Comparison of ENCODE assay signal across 8 cellular contexts in the genomic region with DNA sequence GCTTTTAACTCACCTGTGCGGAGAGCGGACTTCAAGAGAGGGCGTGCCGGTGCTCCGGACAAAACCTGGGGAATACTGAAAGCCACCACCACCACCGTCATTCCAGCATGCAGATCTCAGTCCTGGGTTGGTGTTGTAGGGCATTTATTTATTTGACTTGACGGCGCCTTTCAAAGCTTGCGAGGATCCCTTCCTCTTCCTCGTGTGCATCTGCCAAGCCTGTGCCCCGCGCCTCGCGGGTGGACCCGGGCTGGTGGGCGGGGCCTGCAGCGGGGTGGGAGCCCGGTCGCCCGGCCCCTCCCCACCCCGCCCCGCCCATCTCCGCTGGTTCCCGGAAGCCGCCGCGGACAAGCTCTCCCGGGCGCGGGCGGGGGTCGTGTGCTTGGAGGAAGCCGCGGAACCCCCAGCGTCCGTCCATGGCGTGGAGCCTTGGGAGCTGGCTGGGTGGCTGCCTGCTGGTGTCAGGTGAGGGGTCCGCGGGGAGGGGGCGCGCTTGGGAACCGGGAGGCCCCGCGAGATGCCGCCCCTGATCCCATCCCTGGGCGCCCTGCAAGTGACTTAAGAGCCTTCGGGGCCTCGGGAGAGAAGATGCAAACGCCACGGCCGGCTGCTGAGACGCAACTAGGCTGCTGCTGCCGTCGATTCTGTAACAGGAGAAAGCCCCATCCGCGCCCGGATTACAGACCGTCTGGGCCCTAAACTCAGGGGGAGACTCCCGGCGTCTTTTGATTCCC. TPM values are rescaled to one million over a fixed set of nuclear protein-coding genes. Genes with fewer than 3 reads are reported as not detected.
A peak's percentile ranks its signal among the peaks of the same experiment; 100 is the strongest.
DNase-seq lines count a peak whose midpoint lies in the region; ATAC-seq and TF ChIP-seq lines count a peak whose summit lies in the region.

A gene (plus strand): TSS at position 318 of the 734 bp plus-strand sequence. CDS start 99 bp downstream, at position 417.

- H3K36me3 Mint-ChIP-seq in activated CD4-positive, alpha-beta T cell treated with anti-CD3 and anti-CD28 coated beads, Interleukin-2, amount 10 ng/mL, durations not matched to agents 7 days and 5 days (ENCODE audit: low read depth) = peaks cover 66% of the 10 kb centered on the region

- peak; percentile 38 for ATAC-seq in HG03135 (IDR thresholded peaks at IDR 0.05; ENCODE audit: unreplicated experiment)
- peak; percentile 93 for ATAC-seq in left lung

- no peak for TF ChIP-seq CTCF in coronary artery (IDR thresholded peaks at IDR 0.05)
- TF ChIP-seq CTCF in left lung (IDR thresholded peaks at IDR 0.05) = no peak

- DNase-seq in NCI-H187 (lab: John Stamatoyannopoulos, UW) (peak; percentile 37 to 38), NCI-H187 treated with DMSO at 0.1 percent for 48 hours (lab: John Stamatoyannopoulos, UW) (no peak), NCI-H526 treated with DMSO at 0.1 percent for 48 hours (lab: John Stamatoyannopoulos, UW) (peak; percentile 72), coronary artery (ENCODE audit: low spot score) (no peak), left lung (peak; percentile 83 to 96)
- DNase-seq in activated CD4-positive, alpha-beta T cell treated with anti-CD3 and anti-CD28 coated beads, Interleukin-2, amount 10 ng/mL, durations not matched to agents 7 days and 5 days = peak; percentile 73
- peak; percentile 60 for DNase-seq in stimulated activated CD4-positive, alpha-beta T cell treated with anti-CD3 and anti-CD28 coated beads, Interleukin-2, amount 100 ng/mL, for 4 hours (ENCODE audit: low read depth)

- intact Hi-C loops in left lung (cut with DNase I) = no loop called here

- no peaks in the 10 kb centered on the region for H3K27me3 ChIP-seq in left lung

- H3K27ac ChIP-seq in coronary artery = peak within 1 kb of the TSS; percentile 82 to 95
- peak within 1 kb of the TSS; percentile 84 to 90 for H3K27ac ChIP-seq in left lung

- H3K4me3 Mint-ChIP-seq in activated CD4-positive, alpha-beta T cell treated with anti-CD3 and anti-CD28 coated beads, Interleukin-2, amount 10 ng/mL, durations not matched to agents 7 days and 5 days = peak within 1 kb of the TSS; percentile 99

- H3K9me3 ChIP-seq in left lung = no peaks in the 10 kb centered on the region

- no peaks in the 10 kb centered on the region for H3K27me3 Mint-ChIP-seq in activated CD4-positive, alpha-beta T cell treated with anti-CD3 and anti-CD28 coated beads, Interleukin-2, amount 10 ng/mL, durations not matched to agents 7 days and 5 days

- H3K36me3 ChIP-seq in left lung = peaks cover 0 to 51% of the 10 kb centered on the region in 2 donors

- peaks cover 14 to 67% of the 10 kb centered on the region in 2 donors for H3K4me1 ChIP-seq in left lung

- CTCF ChIA-PET in activated CD4-positive, alpha-beta T cell treated with anti-CD3 and anti-CD28 coated beads, Interleukin-2, amount 10 ng/mL, durations not matched to agents 7 days and 5 days (lab: Charles Lee) = interaction anchor here (0.5 to 1.2 kb wide), 3 partner anchors 11 to 34 kb away, joined by 3 read pairs; no protein-coding TSS in a partner anchor

- H3K4me1 Mint-ChIP-seq in activated CD4-positive, alpha-beta T cell treated with anti-CD3 and anti-CD28 coated beads, Interleukin-2, amount 10 ng/mL, durations not matched to agents 7 days and 5 days = peaks cover 66% of the 10 kb centered on the region

- H3K27ac Mint-ChIP-seq in activated CD4-positive, alpha-beta T cell treated with anti-CD3 and anti-CD28 coated beads, Interleukin-2, amount 10 ng/mL, durations not matched to agents 7 days and 5 days = peak within 1 kb of the TSS; percentile 91

- no peaks in the 10 kb centered on the region for H3K9me3 Mint-ChIP-seq in activated CD4-positive, alpha-beta T cell treated with anti-CD3 and anti-CD28 coated beads, Interleukin-2, amount 10 ng/mL, durations not matched to agents 7 days and 5 days

- POLR2A ChIA-PET in activated CD4-positive, alpha-beta T cell treated with anti-CD3 and anti-CD28 coated beads, Interleukin-2, amount 10 ng/mL, durations not matched to agents 7 days and 5 days (lab: Charles Lee) = no interaction called here

- peak within 1 kb of the TSS; percentile 95 for H3K4me3 ChIP-seq in coronary artery
- H3K4me3 ChIP-seq in left lung = peak within 1 kb of the TSS; percentile 65 to 68

RNA-seq across cellular contexts. Expression of the gene that starts here (rescaled TPM):
- 10 to 100 TPM; 41.0 to 42.9 TPM for total RNA-seq in activated CD4-positive, alpha-beta T cell treated with anti-CD3 and anti-CD28 coated beads, Interleukin-2, amount 10 ng/mL, durations not matched to agents 7 days and 5 days
- 10 to 100 TPM; 42.3 to 48.2 TPM for total RNA-seq in left lung

Comparison
In these comparisons a context has a peak if more than half of its experiments do, and no peak if none do; other contexts are left out.
1. DNase-seq: peak in NCI-H187 (2 of 2), NCI-H526 treated with DMSO at 0.1 percent for 48 hours (single experiment), activated CD4-positive, alpha-beta T cell treated with anti-CD3 and anti-CD28 coated beads, Interleukin-2, amount 10 ng/mL, durations not matched to agents 7 days and 5 days (single experiment), left lung (2 of 2) and stimulated activated CD4-positive, alpha-beta T cell treated with anti-CD3 and anti-CD28 coated beads, Interleukin-2, amount 100 ng/mL, for 4 hours (single experiment); none in NCI-H187 treated with DMSO at 0.1 percent for 48 hours (single experiment) and coronary artery (single experiment).